Comparison of ENCODE assay signal across 6 cellular contexts in the genomic region with DNA sequence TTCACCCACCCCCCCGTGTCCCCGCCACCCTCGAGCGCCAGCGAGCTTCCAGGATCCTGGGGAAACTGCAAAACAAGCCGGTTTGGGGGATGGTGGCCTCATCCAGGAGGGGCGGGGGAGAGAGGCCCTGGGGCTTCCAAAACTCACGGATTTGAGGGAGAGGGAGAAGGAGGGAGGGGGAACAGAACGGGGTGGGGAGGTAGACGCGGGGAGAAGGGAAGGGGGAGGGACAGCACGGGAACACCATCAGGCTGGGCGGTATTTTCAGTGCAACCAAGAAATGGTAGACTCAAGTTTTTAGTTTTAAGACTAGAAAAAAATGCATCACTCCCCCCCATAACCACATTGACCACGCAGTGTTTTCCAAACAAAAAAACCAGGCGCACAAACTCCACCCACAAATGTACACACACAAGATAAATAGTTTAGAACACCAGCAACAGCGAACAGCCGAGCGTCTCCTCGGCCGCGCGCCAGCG. TPM values are rescaled to one million over a fixed set of nuclear protein-coding genes. Genes with fewer than 3 reads are reported as not detected.
DNase-seq lines count a peak whose midpoint lies in the region; ATAC-seq, FAIRE-seq and TF ChIP-seq lines count a peak whose summit lies in the region.

No MANE protein-coding gene starts in this region.

- POLR2A ChIA-PET in SK-N-SH (lab: Yijun Ruan, JAX), result interaction anchor here (1.7 kb wide), 1 partner anchor 60 kb away, joined by 5 read pairs; a partner anchor contains a TSS
- POLR2A ChIA-PET in endothelial cell of umbilical vein (lab: Charles Lee), result interaction anchor here (0.6 kb wide), 1 partner anchor 212 kb away, joined by 6 read pairs; no protein-coding TSS in a partner anchor

- H3K36me3 ChIP-seq in SK-N-SH (replicated peaks in 1 of 2; ENCODE audit: control insufficient read depth in 1 of 2, insufficient read depth in 2 of 2, low read length in 1 of 2) (no peaks in the 10 kb centered on the region), endothelial cell of umbilical vein (ENCODE audit: control insufficient read depth in 2 of 2, extremely low read depth in 1 of 2, insufficient read depth in 2 of 2, low read length in 2 of 2) (no peaks in the 10 kb centered on the region), small intestine (ENCODE audit: control insufficient read depth in 2 of 2, insufficient read depth in 2 of 2, low read length in 2 of 2) (no peaks in the 10 kb centered on the region)

- FAIRE-seq in endothelial cell of umbilical vein (lab: Jason Lieb, UNC) (peak; percentile 52), small intestine (lab: Jason Lieb, UNC) (no peak)

- TF ChIP-seq EP300 in SK-N-SH (IDR thresholded peaks at IDR 0.05; ENCODE audit: borderline replicate concordance in 1 of 2, low read depth in 1 of 2, low read length in 1 of 2), result no peak

- H3K79me2 ChIP-seq in SK-N-SH (ENCODE audit: insufficient read depth) (no peaks in the 10 kb centered on the region), endothelial cell of umbilical vein (ENCODE audit: control insufficient read depth, insufficient read depth, low read length) (peaks cover 26% of the 10 kb centered on the region)

- H4K20me1 ChIP-seq in SK-N-SH (ENCODE audit: insufficient read depth) (no peaks in the 10 kb centered on the region), endothelial cell of umbilical vein (replicated peaks; ENCODE audit: control insufficient read depth, extremely low read depth, insufficient read depth, low read length) (no peaks in the 10 kb centered on the region)

- H3K9me1 ChIP-seq in endothelial cell of umbilical vein (replicated peaks; ENCODE audit: control insufficient read depth, extremely low read depth, insufficient read depth, low read length), result no peaks in the 10 kb centered on the region

- dilution Hi-C loops in endothelial cell of umbilical vein (cut with MboI; ENCODE audit: extremely low pct_ligation_motif_present, low sequenced_read_pairs), result no loop called here

- DNase-seq in SK-N-SH, result peak; percentile 69
- DNase-seq in endothelial cell of umbilical vein (ENCODE audit: low read depth, low spot score), result peak; percentile 55
- peak; percentile 79 for DNase-seq in small intestine
- no peak for DNase-seq in NCI-H226
- no peak for DNase-seq in KG1 (lab: John Stamatoyannopoulos, UW)

- peak overlapping the region; percentile 75 for H3K4me2 ChIP-seq in SK-N-SH
- H3K4me2 ChIP-seq in endothelial cell of umbilical vein (ENCODE audit: insufficient read depth, low read length), result peak overlapping the region; percentile 84

- H3K27me3 ChIP-seq in SK-N-SH (ENCODE audit: insufficient read depth) (no peaks in the 10 kb centered on the region), endothelial cell of umbilical vein (ENCODE audit: control insufficient read depth in 2 of 2, insufficient read depth in 2 of 2, low read length in 2 of 2) (no peaks in the 10 kb centered on the region), small intestine (ENCODE audit: control insufficient read depth in 2 of 2, insufficient read depth in 2 of 2, low read length in 2 of 2) (no peaks in the 10 kb centered on the region)

- peak overlapping the region; percentile 38; the same call in 1 of the 2 replicates for H3K9ac ChIP-seq in SK-N-SH
- peak overlapping the region; percentile 53 for H3K9ac ChIP-seq in endothelial cell of umbilical vein (replicated peaks; ENCODE audit: extremely low read depth, insufficient read depth, low read length)

- intact Hi-C loops in endothelial cell of umbilical vein (cut with micrococcal nuclease), result no loop called here

- H3K9me3 ChIP-seq in SK-N-SH (no peaks in the 10 kb centered on the region), endothelial cell of umbilical vein (replicated peaks; ENCODE audit: control insufficient read depth, insufficient read depth, low read length) (no peaks in the 10 kb centered on the region), small intestine (ENCODE audit: control insufficient read depth, low read depth) (no peaks in the 10 kb centered on the region)

- TF ChIP-seq CTCF in SK-N-SH (IDR thresholded peaks at IDR 0.05), result no peak
- no peak for TF ChIP-seq CTCF in endothelial cell of umbilical vein (IDR thresholded peaks at IDR 0.05; ENCODE audit: extremely low read depth in 1 of 2, insufficient read depth in 1 of 2, low read depth in 1 of 2, low read length in 2 of 2)

- BruUV-seq in endothelial cell of umbilical vein (replicated peaks; lab: Mats Ljungman, UMichigan), result no TSS peak

- TF ChIP-seq POLR2A in endothelial cell of umbilical vein (IDR thresholded peaks at IDR 0.05; ENCODE audit: low read depth, low read length), result peak; percentile 8

- ATAC-seq in SK-N-SH treated with all-trans-retinoic acid at 6 μM for 48 hours, result no peak

- H3K9me2 ChIP-seq in SK-N-SH, result no peaks in the 10 kb centered on the region

- CTCF ChIA-PET in SK-N-SH (lab: Yijun Ruan, JAX), result interaction anchor here (0.6 to 5.7 kb wide), 9 partner anchors 10 to 188 kb away, joined by 3 to 74 read pairs (median 6); a partner anchor contains a TSS
- CTCF ChIA-PET in endothelial cell of umbilical vein (lab: Charles Lee), result interaction anchor here (1.0 to 3.1 kb wide), 5 partner anchors 13 to 146 kb away, joined by 3 to 36 read pairs (median 20); no protein-coding TSS in a partner anchor

- WGBS in SK-N-SH (ENCODE audit: low lambda C conversion rate), result 15% methylated on average over 23 of the region's 23 CpGs
- 0 to 2% (median 0%) methylated on average over 23 of the region's 23 CpGs for WGBS in small intestine, 3 donors

- no peak for TF ChIP-seq RAD21 in SK-N-SH (IDR thresholded peaks at IDR 0.05; ENCODE audit: low read length)

- H3K27ac ChIP-seq in SK-N-SH (ENCODE audit: low read depth in 2 of 2, low read length in 1 of 2) (peak overlapping the region in 1 of 2 experiments; percentile 65; a peak in 2 of 4 replicates), endothelial cell of umbilical vein (ENCODE audit: insufficient read depth, low read depth, low read length) (peak overlapping the region; percentile 93), small intestine (ENCODE audit: low read depth in 1 of 2, low read length in 1 of 2) (peak overlapping the region; percentile 66 to 96)

- H3K4me3 ChIP-seq in SK-N-SH (ENCODE audit: low read depth in 2 of 2, low read length in 1 of 2) (peak overlapping the region; percentile 51 to 65), endothelial cell of umbilical vein (replicated peaks in 1 of 3; ENCODE audit: insufficient read depth in 1 of 3, low read depth in 1 of 3, low read length in 3 of 3) (peak overlapping the region; percentile 61 to 83 (median 70)), small intestine (ENCODE audit: low read depth in 1 of 2, low read length in 2 of 2) (peak overlapping the region; percentile 66)

- H3F3A ChIP-seq in SK-N-SH (replicated peaks; ENCODE audit: insufficient read depth), result peaks cover 4% of the 10 kb centered on the region

- H3K4me1 ChIP-seq in SK-N-SH (ENCODE audit: control insufficient read depth in 1 of 2, insufficient read depth in 2 of 2, low read depth in 1 of 2, low read length in 1 of 2), result peaks cover 0 to 36% of the 10 kb centered on the region in 2 experiments; a peak in 2 of 4 replicates
- peaks cover 61% of the 10 kb centered on the region for H3K4me1 ChIP-seq in endothelial cell of umbilical vein (ENCODE audit: control insufficient read depth, extremely low read depth, insufficient read depth, low read length)
- H3K4me1 ChIP-seq in small intestine (ENCODE audit: control insufficient read depth in 2 of 2, insufficient read depth in 1 of 2, low read depth in 1 of 2, low read length in 1 of 2), result peaks cover 2 to 4% of the 10 kb centered on the region in 2 donors

- H2AFZ ChIP-seq in SK-N-SH (ENCODE audit: low read depth) (peak overlapping the region; percentile 81; the same call in 1 of the 2 replicates), endothelial cell of umbilical vein (ENCODE audit: low read depth, low read length) (no peak overlapping the region)

RNA-seq across cellular contexts. Expression of a gene that starts 1.4 kb away (rescaled TPM):
- polyA plus RNA-seq in SK-N-SH (2012; rRNA removed) (3.9 and 4.2 TPM in 2 replicates), endothelial cell of umbilical vein (54.0 and 72.9 TPM in 2 replicates), small intestine (10 to 100 TPM in 1 of 3 donors, 1 to 10 TPM in 2; 3.2 to 12.6 (median 5.1) TPM)
- 2.9 and 3.4 TPM in 2 replicates for polyA plus RNA-seq in SK-N-SH (2012; cell fraction: cytosol; rRNA removed)
- polyA plus RNA-seq in SK-N-SH (2012; cell fraction: nucleus; rRNA removed), result 5.1 and 6.5 TPM in 2 replicates
- total RNA-seq in endothelial cell of umbilical vein, result 50.0 and 61.0 TPM in 2 replicates
- 30.9 and 40.4 TPM in 2 replicates for polyA plus RNA-seq in endothelial cell of umbilical vein (2011; cell fraction: cytosol; rRNA removed)
- 53.9 and 60.9 TPM in 2 replicates for polyA plus RNA-seq in endothelial cell of umbilical vein (2011; cell fraction: nucleus; rRNA removed)
- 19.3 and 25.5 TPM in 2 replicates for polyA plus RNA-seq in endothelial cell of umbilical vein (2012)
- polyA minus RNA-seq in endothelial cell of umbilical vein, result 16.6 and 27.9 TPM in 2 replicates
- polyA minus RNA-seq in endothelial cell of umbilical vein (2011; cell fraction: cytosol; rRNA and poly(A)+ RNA removed), result 5.5 TPM
- 54.7 and 119 TPM in 2 replicates for polyA minus RNA-seq in endothelial cell of umbilical vein (2011; cell fraction: nucleus; rRNA and poly(A)+ RNA removed)

RNA-seq across cellular contexts. Expression of a gene that starts 23.1 kb away (rescaled TPM):
- polyA plus RNA-seq in SK-N-SH (2012; rRNA removed) (0.81 and 0.99 TPM in 2 replicates), endothelial cell of umbilical vein (32.4 and 45.7 TPM in 2 replicates), small intestine (10 to 100 TPM in 1 of 3 donors, 1 to 10 TPM in 2; 3.4 to 21.5 (median 9.7) TPM)
- 0.36 and 0.62 TPM in 2 replicates for polyA plus RNA-seq in SK-N-SH (2012; cell fraction: cytosol; rRNA removed)
- 2.2 and 3.4 TPM in 2 replicates for polyA plus RNA-seq in SK-N-SH (2012; cell fraction: nucleus; rRNA removed)
- 46.4 and 48.0 TPM in 2 replicates for total RNA-seq in endothelial cell of umbilical vein
- 15.8 and 22.2 TPM in 2 replicates for polyA plus RNA-seq in endothelial cell of umbilical vein (2011; cell fraction: cytosol; rRNA removed)
- 15.9 and 17.7 TPM in 2 replicates for polyA plus RNA-seq in endothelial cell of umbilical vein (2011; cell fraction: nucleus; rRNA removed)
- 15.2 and 25.2 TPM in 2 replicates for polyA plus RNA-seq in endothelial cell of umbilical vein (2012)
- 17.2 and 24.1 TPM in 2 replicates for polyA minus RNA-seq in endothelial cell of umbilical vein
- 22.7 TPM for polyA minus RNA-seq in endothelial cell of umbilical vein (2011; cell fraction: cytosol; rRNA and poly(A)+ RNA removed)
- polyA minus RNA-seq in endothelial cell of umbilical vein (2011; cell fraction: nucleus; rRNA and poly(A)+ RNA removed), result 10.6 and 19.4 TPM in 2 replicates

RNA-seq across cellular contexts. Expression of a gene that starts 45.5 kb away (rescaled TPM):
- polyA plus RNA-seq in SK-N-SH (2012; rRNA removed) (52.6 and 62.7 TPM in 2 replicates), endothelial cell of umbilical vein (61.8 and 62.3 TPM in 2 replicates), small intestine (10 to 100 TPM; 34.7 to 62.5 (median 34.9) TPM)
- 25.6 and 50.6 TPM in 2 replicates for polyA plus RNA-seq in SK-N-SH (2012; cell fraction: cytosol; rRNA removed)
- polyA plus RNA-seq in SK-N-SH (2012; cell fraction: nucleus; rRNA removed), result 57.4 and 62.4 TPM in 2 replicates
- total RNA-seq in endothelial cell of umbilical vein, result 70.2 and 76.1 TPM in 2 replicates
- polyA plus RNA-seq in endothelial cell of umbilical vein (2011; cell fraction: cytosol; rRNA removed), result 58.8 and 77.9 TPM in 2 replicates
- 68.2 and 70.6 TPM in 2 replicates for polyA plus RNA-seq in endothelial cell of umbilical vein (2011; cell fraction: nucleus; rRNA removed)
- 63.3 and 64.5 TPM in 2 replicates for polyA plus RNA-seq in endothelial cell of umbilical vein (2012)
- 33.7 and 42.3 TPM in 2 replicates for polyA minus RNA-seq in endothelial cell of umbilical vein
- polyA minus RNA-seq in endothelial cell of umbilical vein (2011; cell fraction: cytosol; rRNA and poly(A)+ RNA removed), result 77.9 TPM
- polyA minus RNA-seq in endothelial cell of umbilical vein (2011; cell fraction: nucleus; rRNA and poly(A)+ RNA removed), result 14.0 and 17.6 TPM in 2 replicates

RNA-seq across cellular contexts. Expression of a gene that starts 49.6 kb away (rescaled TPM):
- not detected in 2 replicates for polyA plus RNA-seq in SK-N-SH (2012; rRNA removed)
- not detected in 2 replicates for polyA plus RNA-seq in SK-N-SH (2012; cell fraction: cytosol; rRNA removed)
- not detected in 2 replicates for polyA plus RNA-seq in SK-N-SH (2012; cell fraction: nucleus; rRNA removed)
- total RNA-seq in endothelial cell of umbilical vein, result not detected in 2 replicates
- polyA plus RNA-seq in endothelial cell of umbilical vein, result not detected in 2 replicates
- polyA plus RNA-seq in endothelial cell of umbilical vein (2011; cell fraction: cytosol; rRNA removed), result not detected in 2 replicates
- not detected in 2 replicates for polyA plus RNA-seq in endothelial cell of umbilical vein (2011; cell fraction: nucleus; rRNA removed)
- 0.31 TPM in 1 of 2 replicates, not detected in the other for polyA plus RNA-seq in endothelial cell of umbilical vein (2012)
- not detected in 2 replicates for polyA minus RNA-seq in endothelial cell of umbilical vein
- polyA minus RNA-seq in endothelial cell of umbilical vein (2011; cell fraction: cytosol; rRNA and poly(A)+ RNA removed), result not detected
- polyA minus RNA-seq in endothelial cell of umbilical vein (2011; cell fraction: nucleus; rRNA and poly(A)+ RNA removed), result not detected in 2 replicates
- polyA plus RNA-seq in small intestine, result not detected

RNA-seq across cellular contexts. Expression of a gene that starts 59.6 kb away (rescaled TPM):
- polyA plus RNA-seq in SK-N-SH (2012; rRNA removed), result 415 and 508 TPM in 2 replicates
- polyA plus RNA-seq in SK-N-SH (2012; cell fraction: cytosol; rRNA removed), result 249 and 391 TPM in 2 replicates
- polyA plus RNA-seq in SK-N-SH (2012; cell fraction: nucleus; rRNA removed), result 385 and 387 TPM in 2 replicates
- 546 and 558 TPM in 2 replicates for total RNA-seq in endothelial cell of umbilical vein
- 418 and 439 TPM in 2 replicates for polyA plus RNA-seq in endothelial cell of umbilical vein
- polyA plus RNA-seq in endothelial cell of umbilical vein (2011; cell fraction: cytosol; rRNA removed), result 440 and 482 TPM in 2 replicates
- polyA plus RNA-seq in endothelial cell of umbilical vein (2011; cell fraction: nucleus; rRNA removed), result 302 and 352 TPM in 2 replicates
- 344 and 522 TPM in 2 replicates for polyA plus RNA-seq in endothelial cell of umbilical vein (2012)
- polyA minus RNA-seq in endothelial cell of umbilical vein, result 231 and 299 TPM in 2 replicates
- polyA minus RNA-seq in endothelial cell of umbilical vein (2011; cell fraction: cytosol; rRNA and poly(A)+ RNA removed), result 405 TPM
- polyA minus RNA-seq in endothelial cell of umbilical vein (2011; cell fraction: nucleus; rRNA and poly(A)+ RNA removed), result 104 and 126 TPM in 2 replicates
- polyA plus RNA-seq in small intestine, result 100 to 1,000 TPM; 365 to 374 (median 369) TPM

Comparison
In these comparisons a context has a peak if more than half of its experiments do, and no peak if none do; other contexts are left out.
1. DNase-seq: peak in SK-N-SH (single experiment), endothelial cell of umbilical vein (single experiment) and small intestine (single experiment); none in NCI-H226 (single experiment) and KG1 (single experiment).
2. Peak in every context shown above with its lines, with median percentiles within 50 percentile points of each other: H3K4me3 ChIP-seq.